Comparison of ENCODE assay signal across 23 cellular contexts in the genomic region with DNA sequence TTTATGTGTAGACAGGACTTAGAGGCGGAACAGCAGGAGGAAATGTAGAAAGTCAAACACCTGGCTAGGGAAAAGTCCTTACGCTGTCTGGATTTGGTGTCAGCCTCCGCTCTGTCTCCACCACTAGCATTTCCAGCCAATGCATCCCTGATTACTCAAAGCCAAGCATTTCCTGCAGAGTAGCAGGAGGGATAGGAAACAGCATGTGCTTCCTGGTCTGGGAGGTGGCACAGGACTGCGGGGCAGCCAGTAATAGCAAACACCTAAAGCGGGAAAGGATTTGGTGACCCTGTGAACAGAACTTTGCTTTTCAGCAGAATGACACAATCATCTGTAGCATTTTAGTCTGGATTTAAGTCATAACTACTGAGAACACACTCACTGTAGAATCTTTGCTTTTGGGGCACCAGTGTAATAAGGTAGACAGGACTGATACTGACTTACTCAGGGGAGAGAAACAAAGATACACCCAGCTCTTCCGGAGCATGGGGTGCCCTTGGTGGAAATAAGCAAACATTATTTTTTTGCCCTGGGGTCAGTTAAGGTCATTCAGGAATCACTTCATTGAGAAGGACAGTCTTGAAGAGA.
DNase-seq lines count a peak whose midpoint lies in the region; ATAC-seq, FAIRE-seq and TF ChIP-seq lines count a peak whose summit lies in the region.
"Had no signal": no experiment of that assay in that cellular context is flagged by ENCODE, and none has a peak within 500 bp of the region (broad histone marks: within the 10 kb centered on the region; RNA-seq: fewer than 3 reads in every experiment).

No MANE protein-coding gene starts in this region.

- no peak for TF ChIP-seq CTCF in right lobe of liver (IDR thresholded peaks at IDR 0.05)
- TF ChIP-seq CTCF in HepG2 (CRISPR knock-in tag; IDR thresholded peaks at IDR 0.05): no peak
- TF ChIP-seq CTCF in astrocyte (IDR thresholded peaks at IDR 0.05; ENCODE audit: insufficient read depth, low read depth, low read length): no peak

- no peak overlapping the region for H3K27ac Mint-ChIP-seq in astrocyte (ENCODE audit: unreplicated experiment)
- H3K27ac Mint-ChIP-seq: activated B cell treated with CpG ODN at 0.5 μM for 24 hours had no signal

- TF ChIP-seq RAD21 in HepG2 (CRISPR knock-in tag; IDR thresholded peaks at IDR 0.05): no peak

- peak in 3 of 4 donors; percentile 21 to 27 (median 21) for ATAC-seq in right lobe of liver
- no peak for ATAC-seq in HepG2
- ATAC-seq in GM19467 (IDR thresholded peaks at IDR 0.05; ENCODE audit: unreplicated experiment): no peak
- ATAC-seq in GM19328 (IDR thresholded peaks at IDR 0.05; ENCODE audit: unreplicated experiment): no peak
- ATAC-seq: naive thymus-derived CD4-positive, alpha-beta T cell had no signal

- FAIRE-seq in HepG2 (lab: Jason Lieb, UNC) (no peak), astrocyte (lab: Jason Lieb, UNC) (no peak)
- FAIRE-seq: GM19239, small intestine had no signal

- H3K27ac ChIP-seq in right lobe of liver (no peak overlapping the region), HepG2 (ENCODE audit: extremely low read length, insufficient read depth, low read length) (no peak overlapping the region), astrocyte (ENCODE audit: low read depth, low read length) (no peak overlapping the region)
- H3K27ac ChIP-seq: SJSA1, suprapubic skin, vagina had no signal

- H3K27me3 ChIP-seq in right lobe of liver: no peaks in the 10 kb centered on the region
- no peaks in the 10 kb centered on the region for H3K27me3 ChIP-seq in HepG2 (ENCODE audit: control insufficient read depth in 1 of 2, insufficient read depth in 2 of 2, low read length in 2 of 2)
- no peaks in the 10 kb centered on the region for H3K27me3 ChIP-seq in astrocyte (ENCODE audit: insufficient read depth, low read length)
- H3K27me3 ChIP-seq: SJSA1, suprapubic skin, vagina had no signal

- H3K4me1 ChIP-seq in right lobe of liver (peaks cover 0 to 3% (median 0%) of the 10 kb centered on the region in 4 donors), HepG2 (ENCODE audit: insufficient read depth, low read length) (no peaks in the 10 kb centered on the region), astrocyte (ENCODE audit: insufficient read depth, low read length) (no peaks in the 10 kb centered on the region)
- H3K4me1 ChIP-seq: SJSA1, suprapubic skin, vagina had no signal

- H3K27me3 Mint-ChIP-seq in astrocyte (ENCODE audit: low read depth, unreplicated experiment): no peaks in the 10 kb centered on the region

- no peak overlapping the region for H3K9ac ChIP-seq in HepG2 (ENCODE audit: insufficient read depth, low read depth, low read length)
- no peak overlapping the region for H3K9ac ChIP-seq in astrocyte (ENCODE audit: low read length)

- H3K36me3 ChIP-seq in right lobe of liver: no peaks in the 10 kb centered on the region
- no peaks in the 10 kb centered on the region for H3K36me3 ChIP-seq in HepG2 (replicated peaks in 1 of 2; ENCODE audit: control insufficient read depth in 1 of 2, insufficient read depth in 2 of 2, low read length in 2 of 2)
- no peaks in the 10 kb centered on the region for H3K36me3 ChIP-seq in astrocyte (ENCODE audit: insufficient read depth, low read length)
- H3K36me3 ChIP-seq: SJSA1, suprapubic skin, vagina had no signal

- peaks cover 5% of the 10 kb centered on the region for H3K4me1 Mint-ChIP-seq in astrocyte (ENCODE audit: low read depth, unreplicated experiment)

- TF ChIP-seq POLR2A in right lobe of liver (IDR thresholded peaks at IDR 0.05) (no peak), HepG2 (IDR thresholded peaks at IDR 0.05; ENCODE audit: insufficient read depth in 1 of 2, low read depth in 2 of 2, low read length in 2 of 2) (no peak)

- H4K20me1 ChIP-seq in HepG2 (ENCODE audit: insufficient read depth, low read length) (no peaks in the 10 kb centered on the region), astrocyte (ENCODE audit: insufficient read depth, low read length) (no peaks in the 10 kb centered on the region)

- whole genome bisulfite sequencing in right lobe of liver (ENCODE audit: insufficient coverage, low coverage, low lambda C conversion rate, missing lambda C conversion rate): 59% methylated on average over 6 of the region's 6 CpGs
- whole genome bisulfite sequencing in HepG2 (ENCODE audit: low lambda C conversion rate): 42% methylated on average over 6 of the region's 6 CpGs

- H3K4me3 Mint-ChIP-seq in astrocyte (ENCODE audit: unreplicated experiment): no peak overlapping the region
- H3K4me3 Mint-ChIP-seq: activated B cell treated with CpG ODN at 0.5 μM for 24 hours; naive thymus-derived CD4-positive, alpha-beta T cell had no signal

- CTCF ChIA-PET in HepG2 (lab: Yijun Ruan, JAX; ENCODE audit: low intra/inter-chr PET ratio, low total read pairs): no interaction called here

- no peaks in the 10 kb centered on the region for H3K79me2 ChIP-seq in HepG2 (ENCODE audit: insufficient read depth, low read length)
- no peaks in the 10 kb centered on the region for H3K79me2 ChIP-seq in astrocyte (ENCODE audit: insufficient read depth, low read length)

- TF ChIP-seq EP300 in HepG2 (IDR thresholded peaks at IDR 0.05; ENCODE audit: low read depth in 2 of 2, low read length in 2 of 2) (no peak), HepG2 (CRISPR knock-in tag; IDR thresholded peaks at IDR 0.05; ENCODE audit: borderline replicate concordance) (no peak)

- H3K36me3 Mint-ChIP-seq in astrocyte (ENCODE audit: low read depth, unreplicated experiment): no peaks in the 10 kb centered on the region

- H3K9me3 ChIP-seq in right lobe of liver (no peaks in the 10 kb centered on the region), HepG2 (ENCODE audit: low read length) (no peaks in the 10 kb centered on the region), astrocyte (ENCODE audit: insufficient read depth, low read depth, low read length) (no peaks in the 10 kb centered on the region)
- H3K9me3 ChIP-seq: SJSA1, suprapubic skin, vagina had no signal

- intact Hi-C loops in right lobe of liver (cut with DNase I): no loop called here
- intact Hi-C loops in HepG2 (cut with micrococcal nuclease; ENCODE audit: unreplicated experiment): no loop called here

- H3K9me3 Mint-ChIP-seq in astrocyte (ENCODE audit: unreplicated experiment): no peaks in the 10 kb centered on the region
- H3K9me3 Mint-ChIP-seq: activated B cell treated with CpG ODN at 0.5 μM for 24 hours had no signal

- no peak overlapping the region for H3K4me3 ChIP-seq in right lobe of liver
- H3K4me3 ChIP-seq in HepG2 (replicated peaks in 1 of 3; ENCODE audit: insufficient read depth in 1 of 3, low read depth in 2 of 3, low read length in 3 of 3): no peak overlapping the region
- H3K4me3 ChIP-seq in astrocyte (ENCODE audit: insufficient read depth, low read depth, low read length): no peak overlapping the region
- H3K4me3 ChIP-seq: lung, SJSA1, suprapubic skin, vagina had no signal

- BruUV-seq in HepG2 (replicated peaks; lab: Mats Ljungman, UMichigan): no TSS peak

- POLR2A ChIA-PET in HepG2 (lab: Yijun Ruan, JAX): no interaction called here

- in situ Hi-C loops in HepG2 (cut with HindIII; ENCODE audit: extremely low pct_ligation_motif_present, low pct_unique_long_range_greater_than_20kb): no loop called here

- no peak overlapping the region for H3K4me2 ChIP-seq in HepG2 (ENCODE audit: low read depth, low read length)
- H3K4me2 ChIP-seq in astrocyte (ENCODE audit: low read length): no peak overlapping the region

- H2AFZ ChIP-seq in HepG2 (ENCODE audit: low read length): no peak overlapping the region
- peak overlapping the region; percentile 23 for H2AFZ ChIP-seq in astrocyte (ENCODE audit: low read depth, low read length)

- DNase-seq in right lobe of liver (no peak), HepG2 (ENCODE audit: low spot score) (no peak), astrocyte (ENCODE audit: low read depth) (no peak), iPS-NIHi7 (ENCODE audit: extremely low spot score) (peak; percentile 33), NCI-H345 (lab: John Stamatoyannopoulos, UW) (no peak)
- DNase-seq: activated B cell treated with CpG ODN at 0.5 μM for 24 hours; activated naive CD4-positive, alpha-beta T cell treated with Interleukin-2 at 50 U/mL for 16 hours; COR-L47; cortex of kidney; EL; KG1; naive thymus-derived CD4-positive, alpha-beta T cell; NCI-H1048; NCI-H748 treated with DMSO at 0.1 percent for 48 hours; small intestine; stimulated activated CD4-positive, alpha-beta T cell treated with anti-CD3 and anti-CD28 coated beads, Interleukin-4, amount 100 ng/mL, for 4 hours had no signal

TF ChIP-seq in HepG2, 621 proteins besides CTCF, POLR2A, EP300 and RAD21 (continues in another document):
- TF ChIP-seq, protein P1, sequence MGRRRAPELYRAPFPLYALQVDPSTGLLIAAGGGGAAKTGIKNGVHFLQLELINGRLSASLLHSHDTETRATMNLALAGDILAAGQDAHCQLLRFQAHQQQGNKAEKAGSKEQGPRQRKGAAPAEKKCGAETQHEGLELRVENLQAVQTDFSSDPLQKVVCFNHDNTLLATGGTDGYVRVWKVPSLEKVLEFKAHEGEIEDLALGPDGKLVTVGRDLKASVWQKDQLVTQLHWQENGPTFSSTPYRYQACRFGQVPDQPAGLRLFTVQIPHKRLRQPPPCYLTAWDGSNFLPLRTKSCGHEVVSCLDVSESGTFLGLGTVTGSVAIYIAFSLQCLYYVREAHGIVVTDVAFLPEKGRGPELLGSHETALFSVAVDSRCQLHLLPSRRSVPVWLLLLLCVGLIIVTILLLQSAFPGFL (CRISPR knock-in tag; IDR thresholded peaks at IDR 0.05): no peak
- TF ChIP-seq HHEX (CRISPR knock-in tag; IDR thresholded peaks at IDR 0.05) (no peak), RAD51 (IDR thresholded peaks at IDR 0.05; ENCODE audit: borderline replicate concordance) (no peak)
- TF ChIP-seq, protein P2, sequence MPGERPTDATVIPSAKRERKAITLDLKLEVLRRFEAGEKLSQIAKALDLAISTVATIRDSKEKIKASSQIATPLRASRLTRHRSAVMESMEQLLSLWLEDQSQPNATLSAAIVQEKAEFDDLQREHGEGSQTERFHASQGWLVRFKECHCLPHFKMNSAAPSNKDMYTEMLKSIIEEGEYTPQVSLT (CRISPR knock-in tag; IDR thresholded peaks at IDR 0.05; ENCODE audit: borderline replicate concordance, low read depth): no peak
- TF ChIP-seq, protein P3, sequence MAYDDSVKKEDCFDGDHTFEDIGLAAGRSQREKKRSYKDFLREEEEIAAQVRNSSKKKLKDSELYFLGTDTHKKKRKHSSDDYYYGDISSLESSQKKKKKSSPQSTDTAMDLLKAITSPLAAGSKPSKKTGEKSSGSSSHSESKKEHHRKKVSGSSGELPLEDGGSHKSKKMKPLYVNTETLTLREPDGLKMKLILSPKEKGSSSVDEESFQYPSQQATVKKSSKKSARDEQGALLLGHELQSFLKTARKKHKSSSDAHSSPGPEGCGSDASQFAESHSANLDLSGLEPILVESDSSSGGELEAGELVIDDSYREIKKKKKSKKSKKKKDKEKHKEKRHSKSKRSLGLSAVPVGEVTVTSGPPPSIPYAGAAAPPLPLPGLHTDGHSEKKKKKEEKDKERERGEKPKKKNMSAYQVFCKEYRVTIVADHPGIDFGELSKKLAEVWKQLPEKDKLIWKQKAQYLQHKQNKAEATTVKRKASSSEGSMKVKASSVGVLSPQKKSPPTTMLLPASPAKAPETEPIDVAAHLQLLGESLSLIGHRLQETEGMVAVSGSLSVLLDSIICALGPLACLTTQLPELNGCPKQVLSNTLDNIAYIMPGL (CRISPR knock-in tag; IDR thresholded peaks at IDR 0.05; ENCODE audit: borderline replicate concordance in 1 of 2, low read depth in 1 of 2): no peak

Comparison
In these comparisons a context has a peak if more than half of its experiments do, and no peak if none do; other contexts are left out.
1. ATAC-seq: peak in right lobe of liver (3 of 4); none in HepG2 (single experiment), GM19467 (single experiment) and GM19328 (single experiment).